In genomic region chr3:45592830-45593707, GRCh38 we compare ENCODE assay signal across 1 cellular context.
A peak's percentile ranks its signal among the peaks of the same experiment; 100 is the strongest.
TF ChIP-seq lines count a peak whose summit lies in the region.

No MANE protein-coding gene starts in this region.

TF ChIP-seq in HepG2, 621 proteins besides CTCF, POLR2A, EP300 and RAD21 (continued from another document and continues in another):
- peak; percentile 71; the same call in 1 of the 2 replicates for TF ChIP-seq ZNF280B (CRISPR knock-in tag; IDR thresholded peaks at IDR 0.05; ENCODE audit: borderline replicate concordance)
- no peak for TF ChIP-seq PHB2 (IDR thresholded peaks at IDR 0.05; ENCODE audit: partially characterized antibody)
- no peak for TF ChIP-seq ZNF468 (CRISPR knock-in tag; IDR thresholded peaks at IDR 0.05)
- no peak for TF ChIP-seq FOSL1 (CRISPR knock-in tag; IDR thresholded peaks at IDR 0.05; ENCODE audit: borderline replicate concordance)
- no peak for TF ChIP-seq ETS1 (CRISPR knock-in tag; IDR thresholded peaks at IDR 0.05)
- TF ChIP-seq PAWR (CRISPR knock-in tag; IDR thresholded peaks at IDR 0.05; ENCODE audit: borderline replicate concordance), result no peak
- TF ChIP-seq ZBTB40 (IDR thresholded peaks at IDR 0.05), result no peak
- TF ChIP-seq ZBTB40 (CRISPR knock-in tag; IDR thresholded peaks at IDR 0.05), result peak; percentile 83
- no peak for TF ChIP-seq ZSCAN9 (CRISPR knock-in tag; IDR thresholded peaks at IDR 0.05; ENCODE audit: borderline replicate concordance)
- 0 out of 2 replicates have a peak, but pooled peaks have one; percentile 49 for TF ChIP-seq RERE (CRISPR knock-in tag; IDR thresholded peaks at IDR 0.05; ENCODE audit: low read depth)
- TF ChIP-seq TRIM24 (CRISPR knock-in tag; IDR thresholded peaks at IDR 0.05), result no peak
- no peak for TF ChIP-seq ZFYVE20 (CRISPR knock-in tag; IDR thresholded peaks at IDR 0.05; ENCODE audit: borderline replicate concordance, low read depth)
- no peak for TF ChIP-seq ZEB1 (IDR thresholded peaks at IDR 0.05; ENCODE audit: insufficient replicate concordance, low read depth)
- peak; percentile 65 for TF ChIP-seq MED8 (CRISPR knock-in tag; IDR thresholded peaks at IDR 0.05; ENCODE audit: insufficient replicate concordance)
- peak; percentile 56; the same call in 1 of the 2 replicates for TF ChIP-seq RCOR2 (CRISPR knock-in tag; IDR thresholded peaks at IDR 0.05)
- TF ChIP-seq ZNF766 (CRISPR knock-in tag; IDR thresholded peaks at IDR 0.05; ENCODE audit: borderline replicate concordance), result no peak; the same call in 1 of the 2 replicates
- no peak for TF ChIP-seq BATF2 (CRISPR knock-in tag; IDR thresholded peaks at IDR 0.05)
- 0 out of 2 replicates have a peak, but pooled peaks have one; percentile 78 for TF ChIP-seq ZNF251 (CRISPR knock-in tag; IDR thresholded peaks at IDR 0.05)
- TF ChIP-seq ZBTB37 (CRISPR knock-in tag; IDR thresholded peaks at IDR 0.05), result peak; percentile 37; the same call in 1 of the 2 replicates
- no peak for TF ChIP-seq ZNF101 (CRISPR knock-in tag; IDR thresholded peaks at IDR 0.05; ENCODE audit: borderline replicate concordance, low read depth)
- TF ChIP-seq ZMAT3 (CRISPR knock-in tag; conservative IDR thresholded peaks at IDR 0.05), result no peak
- peak; percentile 96 for TF ChIP-seq ZNF687 (CRISPR knock-in tag; IDR thresholded peaks at IDR 0.05)
- TF ChIP-seq ZFP90 (CRISPR knock-in tag; IDR thresholded peaks at IDR 0.05; ENCODE audit: borderline replicate concordance), result no peak; the same call in 1 of the 2 replicates
- TF ChIP-seq ZSCAN5A (CRISPR knock-in tag; IDR thresholded peaks at IDR 0.05; ENCODE audit: borderline replicate concordance), result no peak
- TF ChIP-seq ZNF768 (CRISPR knock-in tag; IDR thresholded peaks at IDR 0.05), result peak; percentile 59; the same call in 1 of the 2 replicates
- no peak for TF ChIP-seq CBX2 (IDR thresholded peaks at IDR 0.05; ENCODE audit: low read depth, low read length)
- no peak for TF ChIP-seq CBX2 (CRISPR knock-in tag; IDR thresholded peaks at IDR 0.05; ENCODE audit: low read depth)
